Comparison of ENCODE assay signal across 9 cellular contexts in the genomic region with DNA sequence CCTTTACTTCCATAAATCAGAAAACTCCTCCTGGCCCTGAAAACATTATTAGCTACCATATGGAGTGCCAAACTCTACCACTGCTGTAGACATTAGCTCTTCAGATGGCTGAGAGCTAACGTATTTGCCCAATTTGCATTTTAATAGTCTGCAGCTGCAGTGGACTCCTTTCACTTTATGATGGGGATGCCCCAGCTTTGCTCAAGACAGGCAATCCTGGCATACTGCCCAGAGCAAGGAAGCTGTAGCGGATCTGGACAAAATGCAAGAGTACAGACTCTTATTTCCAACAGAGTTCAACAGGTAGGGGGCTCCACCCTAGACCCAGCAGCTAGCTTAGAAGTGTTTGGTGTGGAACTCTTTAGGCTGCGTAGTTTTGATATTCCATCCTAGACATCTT.
DNase-seq lines count a peak whose midpoint lies in the region; ATAC-seq, FAIRE-seq and TF ChIP-seq lines count a peak whose summit lies in the region.
"Had no signal": no experiment of that assay in that cellular context is flagged by ENCODE, and none has a peak within 500 bp of the region (broad histone marks: within the 10 kb centered on the region; RNA-seq: fewer than 3 reads in every experiment).

No MANE protein-coding gene starts in this region.

- in situ Hi-C loops in ACHN (cut with HindIII; ENCODE audit: low pct_ligation_motif_present, low pct_unique_long_range_greater_than_20kb, low sequenced_read_pairs): no loop called here

- H3K27me3 Mint-ChIP-seq in CD14-positive monocyte (ENCODE audit: low read depth in 3 of 3): no peaks in the 10 kb centered on the region
- no peaks in the 10 kb centered on the region for H3K27me3 Mint-ChIP-seq in stimulated activated naive CD8-positive, alpha-beta T cell treated with anti-CD3 and anti-CD28 coated beads, Interleukin-15, amount 100 ng/mL, for 72 hours

- H3K4me3 ChIP-seq in keratinocyte (ENCODE audit: control insufficient read depth in 2 of 3, extremely low read depth in 1 of 3, insufficient read depth in 2 of 3, low read depth in 1 of 3, low read length in 3 of 3): no peak overlapping the region

- peak; percentile 77 for ATAC-seq in GM19035 (IDR thresholded peaks at IDR 0.05; ENCODE audit: unreplicated experiment)
- peak; percentile 86 for ATAC-seq in HG03064 (IDR thresholded peaks at IDR 0.05; ENCODE audit: low read depth, unreplicated experiment)
- ATAC-seq in stimulated activated naive CD8-positive, alpha-beta T cell treated with anti-CD3 and anti-CD28 coated beads, Interleukin-15, amount 100 ng/mL, for 72 hours: no peak

- DNase-seq in ACHN: peak; percentile 9
- DNase-seq in NCI-H526 (lab: John Stamatoyannopoulos, UW): peak; percentile 90 to 94
- DNase-seq in keratinocyte (ENCODE audit: low read depth, low spot score): no peak
- DNase-seq in CD14-positive monocyte (ENCODE audit: low spot score): no peak
- no peak for DNase-seq in stimulated activated naive CD8-positive, alpha-beta T cell treated with anti-CD3 and anti-CD28 coated beads, Interleukin-15, amount 100 ng/mL, for 72 hours
- DNase-seq in NCI-H226: no peak

- H2AFZ ChIP-seq in keratinocyte (ENCODE audit: control insufficient read depth, low read length): no peak overlapping the region

- no peak overlapping the region for H3K4me2 ChIP-seq in keratinocyte (ENCODE audit: control insufficient read depth, extremely low read depth, insufficient read depth, low read depth, low read length)

- no peak overlapping the region for H3K9ac ChIP-seq in keratinocyte (ENCODE audit: control insufficient read depth, extremely low read depth, insufficient read depth, low read length)

- H3K9me3 Mint-ChIP-seq in CD14-positive monocyte: no peaks in the 10 kb centered on the region
- H3K9me3 Mint-ChIP-seq in stimulated activated naive CD8-positive, alpha-beta T cell treated with anti-CD3 and anti-CD28 coated beads, Interleukin-15, amount 100 ng/mL, for 72 hours: no peaks in the 10 kb centered on the region
- H3K9me3 Mint-ChIP-seq: neural crest cell had no signal

- peaks cover 0 to 4% of the 10 kb centered on the region in 2 donors for H3K36me3 Mint-ChIP-seq in CD14-positive monocyte

- dilution Hi-C loops in keratinocyte (cut with MboI; ENCODE audit: extremely low pct_ligation_motif_present, low sequenced_read_pairs): no loop called here

- no peaks in the 10 kb centered on the region for H4K20me1 ChIP-seq in keratinocyte (ENCODE audit: control insufficient read depth, extremely low read depth, insufficient read depth, low read length)

- peak; percentile 56 for FAIRE-seq in keratinocyte (lab: Jason Lieb, UNC)

- H3K27me3 ChIP-seq in keratinocyte (ENCODE audit: control insufficient read depth, extremely low read depth, insufficient read depth, low read length): no peaks in the 10 kb centered on the region

- H3K4me3 Mint-ChIP-seq in CD14-positive monocyte: no peak overlapping the region
- H3K4me3 Mint-ChIP-seq in stimulated activated naive CD8-positive, alpha-beta T cell treated with anti-CD3 and anti-CD28 coated beads, Interleukin-15, amount 100 ng/mL, for 72 hours: no peak overlapping the region
- H3K4me3 Mint-ChIP-seq: neural crest cell had no signal

- no peaks in the 10 kb centered on the region for H3K79me2 ChIP-seq in keratinocyte (ENCODE audit: control insufficient read depth, insufficient read depth, low read length)

- TF ChIP-seq CTCF in keratinocyte (optimal IDR thresholded peaks at IDR 0.05 in 1 of 3, IDR thresholded peaks at IDR 0.05 in 1 of 3, conservative IDR thresholded peaks at IDR 0.05 in 1 of 3; ENCODE audit: extremely low read depth in 1 of 3, insufficient read depth in 2 of 3, low read length in 3 of 3): no peak
- no peak for TF ChIP-seq CTCF in CD14-positive monocyte (IDR thresholded peaks at IDR 0.05)

- no peaks in the 10 kb centered on the region for H3K9me1 ChIP-seq in keratinocyte (ENCODE audit: control insufficient read depth, extremely low read depth, insufficient read depth, low read length)

- H3K4me1 ChIP-seq in keratinocyte (ENCODE audit: control insufficient read depth, extremely low read depth, insufficient read depth, low read length): no peaks in the 10 kb centered on the region

- intact Hi-C loops in CD14-positive monocyte (cut with micrococcal nuclease): no loop called here

- no peaks in the 10 kb centered on the region for H3K36me3 ChIP-seq in keratinocyte (ENCODE audit: control insufficient read depth in 2 of 2, extremely low read depth in 1 of 2, insufficient read depth in 2 of 2, low read length in 2 of 2)

- H3K27ac ChIP-seq in keratinocyte (ENCODE audit: control insufficient read depth, insufficient read depth, low read length): no peak overlapping the region

- H3K4me1 Mint-ChIP-seq in CD14-positive monocyte: peaks cover 4% of the 10 kb centered on the region
- H3K4me1 Mint-ChIP-seq in stimulated activated naive CD8-positive, alpha-beta T cell treated with anti-CD3 and anti-CD28 coated beads, Interleukin-15, amount 100 ng/mL, for 72 hours: no peaks in the 10 kb centered on the region

- H3K27ac Mint-ChIP-seq in CD14-positive monocyte: peak overlapping the region in 1 of 7 donors; percentile 10
- no peak overlapping the region for H3K27ac Mint-ChIP-seq in stimulated activated naive CD8-positive, alpha-beta T cell treated with anti-CD3 and anti-CD28 coated beads, Interleukin-15, amount 100 ng/mL, for 72 hours

- no peaks in the 10 kb centered on the region for H3K9me3 ChIP-seq in keratinocyte (ENCODE audit: control insufficient read depth, low read depth, low read length)

Comparison
In these comparisons a context has a peak if more than half of its experiments do, and no peak if none do; other contexts are left out.
1. DNase-seq: peak in ACHN (single experiment) and NCI-H526 (2 of 2); none in keratinocyte (single experiment), CD14-positive monocyte (single experiment), stimulated activated naive CD8-positive, alpha-beta T cell treated with anti-CD3 and anti-CD28 coated beads, Interleukin-15, amount 100 ng/mL, for 72 hours (0 of 2) and NCI-H226 (single experiment).